Comparison of ENCODE assay signal across 20 cellular contexts in genomic region chr10:19031763-19032162, GRCh38.
"Had no signal": no experiment of that assay in that cellular context is flagged by ENCODE, and none has a peak within 500 bp of the region (broad histone marks: within the 10 kb centered on the region; RNA-seq: fewer than 3 reads in every experiment).

No MANE protein-coding gene starts in this region.

- DNase-seq: naive thymus-derived CD8-positive, alpha-beta T cell; nephron progenitor cell; nucleus accumbens; pancreas; psoas muscle; right cardiac atrium; right lobe of liver; sigmoid colon; small intestine; stimulated activated CD4-positive, alpha-beta T cell treated with anti-CD3 and anti-CD28 coated beads, Interleukin-15, amount 100 ng/mL, for 24 hours; stimulated activated CD4-positive, alpha-beta T cell treated with anti-CD3 and anti-CD28 coated beads, Interleukin-2, amount 100 ng/mL, for 24 hours; stimulated activated CD4-positive, alpha-beta T cell treated with anti-CD3 and anti-CD28 coated beads, Interleukin-2, amount 100 ng/mL, for 48 hours; stimulated activated CD4-positive, alpha-beta T cell treated with anti-CD3 and anti-CD28 coated beads, Interleukin-4, amount 100 ng/mL, for 24 hours; stimulated activated naive B cell treated with anti-CD40 and anti-IgM and Interleukin-4, amounts not matched to agents 10 μg/mL and 1 μg/mL and 100 μg/mL, for 72 hours; stimulated activated naive CD4-positive, alpha-beta T cell treated with Interleukin-2 at 50 U/mL for 16 hours; stomach; thyroid gland; trophoblast cell; upper lobe of left lung; uterus had no signal
